1 cellular context compared by ENCODE assay signal in genomic region chr14:68974759-68975347, GRCh38.
TF ChIP-seq lines count a peak whose summit lies in the region.

No MANE protein-coding gene starts in this region.

TF ChIP-seq in WTC11, 78 proteins besides CTCF, POLR2A, EP300 and RAD21 (continued from another document):
- no peak for TF ChIP-seq ESRRA (CRISPR knock-in tag; IDR thresholded peaks at IDR 0.05; ENCODE audit: borderline replicate concordance)
- TF ChIP-seq NFE2L1 (CRISPR knock-in tag; IDR thresholded peaks at IDR 0.05), result no peak
- no peak for TF ChIP-seq ETV6 (CRISPR knock-in tag; IDR thresholded peaks at IDR 0.05)
- TF ChIP-seq ZNF423 (CRISPR knock-in tag; IDR thresholded peaks at IDR 0.05), result no peak
- no peak for TF ChIP-seq ARID4B (CRISPR knock-in tag; IDR thresholded peaks at IDR 0.05; ENCODE audit: borderline replicate concordance)
- no peak for TF ChIP-seq ZBTB43 (CRISPR knock-in tag; IDR thresholded peaks at IDR 0.05)
- no peak for TF ChIP-seq GTF2I (CRISPR knock-in tag; conservative IDR thresholded peaks at IDR 0.05)
- TF ChIP-seq PRRX2 (CRISPR knock-in tag; IDR thresholded peaks at IDR 0.05), result no peak
- TF ChIP-seq PRDM15 (CRISPR knock-in tag; IDR thresholded peaks at IDR 0.05), result no peak
- no peak for TF ChIP-seq ERG (CRISPR knock-in tag; IDR thresholded peaks at IDR 0.05)
